15 cellular contexts compared by ENCODE assay signal in the genomic region with DNA sequence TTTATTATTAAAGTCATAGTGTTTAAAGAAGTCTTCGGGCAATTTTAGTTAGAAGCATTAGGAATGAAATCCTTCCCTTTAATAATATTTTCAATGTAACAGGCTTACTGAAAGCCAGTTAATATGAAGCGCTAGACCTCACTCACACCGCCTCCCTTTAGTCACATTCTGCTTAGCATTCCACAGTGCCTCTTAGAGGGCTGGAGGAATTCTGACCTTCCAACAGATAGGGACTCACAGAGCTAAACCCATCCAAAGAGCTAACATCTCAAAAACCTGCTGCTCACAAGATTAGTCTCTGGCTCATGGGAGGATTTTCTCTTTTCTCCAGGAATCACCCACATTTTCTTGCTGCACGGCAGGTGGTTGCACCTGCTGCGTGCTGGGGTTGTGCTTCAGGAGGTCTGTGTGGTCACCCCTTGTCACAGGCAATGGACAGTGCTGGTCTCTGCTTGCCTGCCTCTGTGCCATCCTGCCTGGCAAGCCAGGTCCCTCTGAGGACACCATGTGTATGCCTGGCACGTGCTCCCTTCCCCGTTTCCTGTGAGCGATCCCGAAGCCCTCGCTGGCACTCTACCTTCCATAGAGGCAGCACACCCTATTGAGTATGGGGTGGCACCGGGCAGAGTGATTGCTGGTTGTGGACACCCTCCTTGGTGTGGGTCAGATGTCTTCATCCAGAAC.
"Had no signal": no experiment of that assay in that cellular context is flagged by ENCODE, and none has a peak within 500 bp of the region (broad histone marks: within the 10 kb centered on the region; RNA-seq: fewer than 3 reads in every experiment).

No MANE protein-coding gene starts in this region.

- H3K4me1 Mint-ChIP-seq: activated naive CD4-positive, alpha-beta T cell treated with anti-CD3 and anti-CD28 coated beads, Interleukin-2, amount 10 ng/mL, durations not matched to agents 7 days and 5 days; central memory CD8-positive, alpha-beta T cell; naive B cell had no signal

- H3K27ac ChIP-seq: ascending aorta, colonic mucosa, upper lobe of left lung had no signal

- H3K9me3 ChIP-seq: ascending aorta, colonic mucosa, upper lobe of left lung had no signal

- H3K4me1 ChIP-seq: ascending aorta, colonic mucosa, upper lobe of left lung had no signal

- H3K27ac Mint-ChIP-seq: activated CD4-positive, alpha-beta T cell treated with anti-CD3 and anti-CD28 coated beads, Interleukin-2, amount 10 ng/mL, durations not matched to agents 7 days and 5 days; activated naive CD4-positive, alpha-beta T cell treated with anti-CD3 and anti-CD28 coated beads, Interleukin-2, amount 10 ng/mL, durations not matched to agents 7 days and 5 days; stimulated activated naive CD8-positive, alpha-beta T cell treated with anti-CD3 and anti-CD28 coated beads, Interleukin-15, Interleukin-2, amounts not matched to agents 100 ng/mL and 50 ng/mL, for 24 hours had no signal

- DNase-seq: activated CD4-positive, alpha-beta T cell treated with anti-CD3 and anti-CD28 coated beads, Interleukin-2, amount 10 ng/mL, durations not matched to agents 7 days and 5 days; activated CD4-positive, CD25-positive, alpha-beta regulatory T cell; activated CD8-positive, alpha-beta memory T cell treated with anti-CD3 and anti-CD28 coated beads, Interleukin-2, amount 50 U/mL, for 4 hours; activated naive CD4-positive, alpha-beta T cell treated with anti-CD3 and anti-CD28 coated beads, Interleukin-2, amount 10 ng/mL, durations not matched to agents 7 days and 5 days; activated T-cell treated with anti-CD3 and anti-CD28 coated beads, Interleukin-2, amount 50 U/mL, for 4 hours; colonic mucosa; erythroblast; hypothalamus; naive B cell; stimulated activated CD4-positive, alpha-beta T cell treated with anti-CD3 and anti-CD28 coated beads, Interleukin-2, amount 100 ng/mL, for 24 hours had no signal

- H3K36me3 ChIP-seq: ascending aorta, colonic mucosa, upper lobe of left lung had no signal

- H3K4me3 Mint-ChIP-seq: activated CD4-positive, alpha-beta T cell treated with anti-CD3 and anti-CD28 coated beads, Interleukin-2, amount 10 ng/mL, durations not matched to agents 7 days and 5 days; activated naive CD4-positive, alpha-beta T cell treated with anti-CD3 and anti-CD28 coated beads, Interleukin-2, amount 10 ng/mL, durations not matched to agents 7 days and 5 days; activated T-cell treated with anti-CD3 and anti-CD28 coated beads, Interleukin-2, amount 50 U/mL, for 4 hours; central memory CD8-positive, alpha-beta T cell; naive B cell; stimulated activated naive CD8-positive, alpha-beta T cell treated with anti-CD3 and anti-CD28 coated beads, Interleukin-15, Interleukin-2, amounts not matched to agents 100 ng/mL and 50 ng/mL, for 24 hours had no signal

- H3K4me3 ChIP-seq: ascending aorta, colonic mucosa, upper lobe of left lung had no signal

- H3K27me3 ChIP-seq: ascending aorta, colonic mucosa, upper lobe of left lung had no signal

- H3K9me3 Mint-ChIP-seq: activated CD4-positive, alpha-beta T cell treated with anti-CD3 and anti-CD28 coated beads, Interleukin-2, amount 10 ng/mL, durations not matched to agents 7 days and 5 days; activated naive CD4-positive, alpha-beta T cell treated with anti-CD3 and anti-CD28 coated beads, Interleukin-2, amount 10 ng/mL, durations not matched to agents 7 days and 5 days; activated T-cell treated with anti-CD3 and anti-CD28 coated beads, Interleukin-2, amount 50 U/mL, for 4 hours; central memory CD8-positive, alpha-beta T cell; naive B cell; stimulated activated naive CD8-positive, alpha-beta T cell treated with anti-CD3 and anti-CD28 coated beads, Interleukin-15, Interleukin-2, amounts not matched to agents 100 ng/mL and 50 ng/mL, for 24 hours had no signal

- ATAC-seq: activated T-cell treated with anti-CD3 and anti-CD28 coated beads, Interleukin-2, amount 50 U/mL, for 4 hours; left lobe of liver had no signal
